Comparison of ENCODE assay signal across 8 cellular contexts in genomic region chr4:118592289-118592688, GRCh38.
DNase-seq lines count a peak whose midpoint lies in the region; ATAC-seq, FAIRE-seq and TF ChIP-seq lines count a peak whose summit lies in the region.
"Not testable (repeated sequence)": the region's sequence is repeated elsewhere in the genome, so short reads cannot be mapped to it uniquely, and the experiment has no call there.

No MANE protein-coding gene starts in this region.

- not testable (repeated sequence) for H2BK5ac ChIP-seq in mesendoderm (ENCODE audit: low read length)

- H3K36me3 ChIP-seq in DOHH2 (ENCODE audit: control insufficient read depth, low read length); MM.1S (replicated peaks; ENCODE audit: insufficient read depth, low read length); bronchial epithelial cell (ENCODE audit: control insufficient read depth, insufficient read depth, low read length); mesendoderm (ENCODE audit: control insufficient read depth, insufficient read depth, low read length); sigmoid colon; uterus: not testable (repeated sequence)
- H3K36me3 ChIP-seq in gastroesophageal sphincter: peaks cover 0 to 15% of the 10 kb centered on the region in 2 donors

- H3K4me1 Mint-ChIP-seq in activated CD4-positive, alpha-beta memory T cell treated with anti-CD3 and anti-CD28 coated beads, Interleukin-2, amount 10 ng/mL, durations not matched to agents 7 days and 5 days: not testable (repeated sequence)

- H3K79me2 ChIP-seq in DOHH2 (ENCODE audit: control insufficient read depth, low read length): peaks cover 14% of the 10 kb centered on the region
- H3K79me2 ChIP-seq in MM.1S (ENCODE audit: low read length); mesendoderm (ENCODE audit: control insufficient read depth, insufficient read depth, low read length): not testable (repeated sequence)

- not testable (repeated sequence) for TF ChIP-seq CTCF in DOHH2 (IDR thresholded peaks at IDR 0.05; ENCODE audit: low read depth, low read length, poor library complexity, severe bottlenecking); MM.1S (IDR thresholded peaks at IDR 0.05; ENCODE audit: low read length); bronchial epithelial cell (IDR thresholded peaks at IDR 0.05; ENCODE audit: insufficient read depth, low read length, severe bottlenecking); gastroesophageal sphincter (IDR thresholded peaks at IDR 0.05); sigmoid colon (IDR thresholded peaks at IDR 0.05); uterus (IDR thresholded peaks at IDR 0.05)

- not testable (repeated sequence) for FAIRE-seq in bronchial epithelial cell (lab: Jason Lieb, UNC)

- H3K18ac ChIP-seq in mesendoderm (ENCODE audit: low read length): not testable (repeated sequence)

- not testable (repeated sequence) for H2BK120ac ChIP-seq in mesendoderm (ENCODE audit: low read depth, low read length)

- not testable (repeated sequence) for H2AK5ac ChIP-seq in mesendoderm (ENCODE audit: low read length)

- peak overlapping the region; percentile 61; the same call in 1 of the 2 replicates for H3K9ac ChIP-seq in MM.1S (ENCODE audit: low read length)
- H3K9ac ChIP-seq in mesendoderm (ENCODE audit: low read length): peak overlapping the region; percentile 68

- H4K8ac ChIP-seq in mesendoderm (ENCODE audit: low read depth, low read length): peak overlapping the region; percentile 76

- H3K79me1 ChIP-seq in mesendoderm (ENCODE audit: low read length): not testable (repeated sequence)

- not testable (repeated sequence) for H3K23ac ChIP-seq in mesendoderm (ENCODE audit: low read length)

- POLR2A ChIA-PET in activated CD4-positive, alpha-beta memory T cell treated with anti-CD3 and anti-CD28 coated beads, Interleukin-2, amount 10 ng/mL, durations not matched to agents 7 days and 5 days (lab: Charles Lee): interaction anchor here (0.6 to 1.3 kb wide), 2 partner anchors 9 to 93 kb away, joined by 3 to 5 read pairs; partner anchors contain the start of gene METTL14

- TF ChIP-seq POLR2A in gastroesophageal sphincter (IDR thresholded peaks at IDR 0.05); sigmoid colon (IDR thresholded peaks at IDR 0.05); uterus (IDR thresholded peaks at IDR 0.05): not testable (repeated sequence)

- DNase-seq in MM.1S; activated CD4-positive, alpha-beta memory T cell treated with anti-CD3 and anti-CD28 coated beads, Interleukin-2, amount 10 ng/mL, durations not matched to agents 7 days and 5 days; bronchial epithelial cell (ENCODE audit: low read depth); sigmoid colon; uterus: not testable (repeated sequence)
- peak; percentile 33 for DNase-seq in mesendoderm

- H4K20me1 ChIP-seq in DOHH2 (ENCODE audit: control insufficient read depth, insufficient read depth, low read depth, low read length); MM.1S (ENCODE audit: insufficient read depth, low read length): not testable (repeated sequence)

- not testable (repeated sequence) for H3F3A ChIP-seq in DOHH2 (ENCODE audit: control insufficient read depth, insufficient read depth); MM.1S (ENCODE audit: insufficient read depth, low read length)

- CTCF ChIA-PET in activated CD4-positive, alpha-beta memory T cell treated with anti-CD3 and anti-CD28 coated beads, Interleukin-2, amount 10 ng/mL, durations not matched to agents 7 days and 5 days (lab: Charles Lee): not testable (repeated sequence)

- not testable (repeated sequence) for H3K4ac ChIP-seq in mesendoderm (ENCODE audit: low read depth, low read length)

- H3K27ac Mint-ChIP-seq in activated CD4-positive, alpha-beta memory T cell treated with anti-CD3 and anti-CD28 coated beads, Interleukin-2, amount 10 ng/mL, durations not matched to agents 7 days and 5 days: peak overlapping the region; percentile 98

- peaks cover 10% of the 10 kb centered on the region for H3K4me1 ChIP-seq in DOHH2 (ENCODE audit: control insufficient read depth, low read length)
- H3K4me1 ChIP-seq in MM.1S (ENCODE audit: low read length); mesendoderm (ENCODE audit: control insufficient read depth, low read depth, low read length); sigmoid colon; uterus: not testable (repeated sequence)
- H3K4me1 ChIP-seq in gastroesophageal sphincter: peaks cover 0 to 11% (median 0%) of the 10 kb centered on the region in 3 donors

- not testable (repeated sequence) for H3K36me3 Mint-ChIP-seq in activated CD4-positive, alpha-beta memory T cell treated with anti-CD3 and anti-CD28 coated beads, Interleukin-2, amount 10 ng/mL, durations not matched to agents 7 days and 5 days (ENCODE audit: low read depth)

- not testable (repeated sequence) for TF ChIP-seq EP300 in gastroesophageal sphincter (IDR thresholded peaks at IDR 0.05); sigmoid colon (IDR thresholded peaks at IDR 0.05)

- not testable (repeated sequence) for H2AFZ ChIP-seq in MM.1S (ENCODE audit: low read length)

- H3K9me3 ChIP-seq in DOHH2 (ENCODE audit: control insufficient read depth, insufficient read depth, low read length); MM.1S (replicated peaks; ENCODE audit: insufficient read depth, low read length); gastroesophageal sphincter; sigmoid colon; uterus: not testable (repeated sequence)

- H3K9me3 Mint-ChIP-seq in activated CD4-positive, alpha-beta memory T cell treated with anti-CD3 and anti-CD28 coated beads, Interleukin-2, amount 10 ng/mL, durations not matched to agents 7 days and 5 days: not testable (repeated sequence)

- 83 to 94% methylated on average over 2 to 3 of the region's 14 CpGs for WGBS in gastroesophageal sphincter (ENCODE audit: low coverage in 1 of 2), 2 donors
- no CpG with 5 or more reads among the region's 14 CpGs for WGBS in mesendoderm (ENCODE audit: extremely low coverage, insufficient coverage, low lambda C conversion rate)
- 95 to 98% methylated on average over 14 of the region's 14 CpGs for WGBS in sigmoid colon, 2 donors

- ATAC-seq in gastroesophageal sphincter: not testable (repeated sequence)

- H3K27me3 Mint-ChIP-seq in activated CD4-positive, alpha-beta memory T cell treated with anti-CD3 and anti-CD28 coated beads, Interleukin-2, amount 10 ng/mL, durations not matched to agents 7 days and 5 days: not testable (repeated sequence)

- not testable (repeated sequence) for H3K27ac ChIP-seq in DOHH2 (ENCODE audit: low read depth, low read length); mesendoderm (ENCODE audit: low read depth, low read length)
- H3K27ac ChIP-seq in MM.1S (ENCODE audit: low read length) (peak overlapping the region; percentile 78; the same call in 1 of the 2 replicates), gastroesophageal sphincter (peak overlapping the region; percentile 76 to 87 (median 80)), sigmoid colon (peak overlapping the region; percentile 81 to 84 (median 82)), uterus (peak overlapping the region; percentile 88 to 90)

- H3K56ac ChIP-seq in mesendoderm (ENCODE audit: low read length): peak overlapping the region; percentile 74

- H4K5ac ChIP-seq in mesendoderm (ENCODE audit: low read length): not testable (repeated sequence)

- H3K4me3 Mint-ChIP-seq in activated CD4-positive, alpha-beta memory T cell treated with anti-CD3 and anti-CD28 coated beads, Interleukin-2, amount 10 ng/mL, durations not matched to agents 7 days and 5 days: peak overlapping the region; percentile 98

- H3K4me3 ChIP-seq in DOHH2 (ENCODE audit: low read length) (peak overlapping the region; percentile 71), MM.1S (ENCODE audit: low read length) (peak overlapping the region; percentile 65), bronchial epithelial cell (ENCODE audit: low read depth, low read length) (peak overlapping the region; percentile 51), gastroesophageal sphincter (peak overlapping the region; percentile 45 to 55), sigmoid colon (peak overlapping the region; percentile 49 to 54 (median 51)), uterus (peak overlapping the region; percentile 51 to 62)
- H3K4me3 ChIP-seq in mesendoderm (ENCODE audit: low read length): not testable (repeated sequence)

- not testable (repeated sequence) for H3K27me3 ChIP-seq in DOHH2 (ENCODE audit: control insufficient read depth, low read length); MM.1S (replicated peaks; ENCODE audit: insufficient read depth, low read length); bronchial epithelial cell (ENCODE audit: control insufficient read depth, insufficient read depth, low read length); gastroesophageal sphincter; mesendoderm (ENCODE audit: insufficient read depth, low read length, poor library complexity); sigmoid colon; uterus

- H3K9me2 ChIP-seq in DOHH2 (replicated peaks; ENCODE audit: control insufficient read depth, low read length); MM.1S (replicated peaks; ENCODE audit: insufficient read depth, low read length): not testable (repeated sequence)

- H2BK15ac ChIP-seq in mesendoderm (replicated peaks; ENCODE audit: low read depth): not testable (repeated sequence)

- H3K4me2 ChIP-seq in DOHH2 (ENCODE audit: low read length): peak overlapping the region; percentile 66
- peak overlapping the region; percentile 34; the same call in 1 of the 2 replicates for H3K4me2 ChIP-seq in MM.1S (ENCODE audit: low read depth, low read length)
- H3K4me2 ChIP-seq in mesendoderm (ENCODE audit: low read length): not testable (repeated sequence)

- intact Hi-C loops in sigmoid colon (cut with DNase I); uterus (cut with DNase I; ENCODE audit: low total_unique reads): not testable (repeated sequence)
